ENCODE assay signal across 14 cellular contexts in the genomic region with DNA sequence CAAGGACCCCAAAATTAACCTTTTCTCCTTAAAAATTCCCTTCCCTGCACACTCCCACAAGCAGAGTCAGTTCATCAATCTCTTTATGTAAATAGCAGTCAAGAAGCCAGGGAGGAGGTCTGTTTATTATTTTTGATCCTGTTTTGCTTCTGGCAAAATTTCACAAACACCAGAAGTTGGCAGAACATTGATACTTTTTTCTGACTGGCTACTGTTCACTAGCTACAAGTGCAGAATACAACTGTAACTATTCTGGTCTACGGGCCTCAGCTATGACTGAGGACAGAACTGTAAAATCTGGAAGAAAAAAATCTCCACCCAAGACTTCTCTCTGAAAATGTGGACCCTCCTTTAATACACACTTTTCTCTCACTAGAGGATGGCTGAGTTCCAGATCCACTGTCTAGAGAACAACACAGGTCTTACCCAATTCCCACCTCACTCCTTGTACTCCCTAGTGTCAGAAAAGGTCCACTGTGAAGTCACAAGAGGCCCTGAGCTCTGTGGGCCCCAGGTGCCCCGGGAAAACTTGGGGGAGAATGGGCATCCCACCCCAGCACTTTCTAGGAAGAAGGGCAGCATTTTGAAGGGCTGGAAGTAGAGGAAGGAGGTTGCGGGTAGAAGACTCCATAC. TPM values are rescaled to one million over a fixed set of nuclear protein-coding genes. Genes with fewer than 3 reads are reported as not detected.
DNase-seq lines count a peak whose midpoint lies in the region; ATAC-seq and TF ChIP-seq lines count a peak whose summit lies in the region.
"Had no signal": no experiment of that assay in that cellular context is flagged by ENCODE, and none has a peak within 500 bp of the region (broad histone marks: within the 10 kb centered on the region; RNA-seq: fewer than 3 reads in every experiment).

No MANE protein-coding gene starts in this region.

- TF ChIP-seq EP300 in upper lobe of left lung (IDR thresholded peaks at IDR 0.05): no peak

- H3K36me3 ChIP-seq in muscle layer of duodenum (ENCODE audit: control insufficient read depth in 1 of 2, insufficient read depth in 2 of 2, low read length in 2 of 2): no peaks in the 10 kb centered on the region
- peaks cover 0 to 13% (median 0%) of the 10 kb centered on the region in 4 donors for H3K36me3 ChIP-seq in upper lobe of left lung

- H3K27me3 ChIP-seq in muscle layer of duodenum (ENCODE audit: low read depth, low read length) (no peaks in the 10 kb centered on the region), upper lobe of left lung (no peaks in the 10 kb centered on the region)

- TF ChIP-seq POLR2A in upper lobe of left lung (IDR thresholded peaks at IDR 0.05): no peak

- WGBS in upper lobe of left lung, 2 donors: 56 to 62% methylated on average over 3 of the region's 3 CpGs

- peak overlapping the region; percentile 64 for H3K27ac ChIP-seq in muscle layer of duodenum (ENCODE audit: low read length)
- H3K27ac ChIP-seq in upper lobe of left lung: peak overlapping the region; percentile 9 to 83 (median 64)
- H3K27ac ChIP-seq: GM23248 had no signal

- ATAC-seq in upper lobe of left lung (ENCODE audit: low FRiP score in 2 of 2): no peak
- no peak for ATAC-seq in GM21825 (IDR thresholded peaks at IDR 0.05; ENCODE audit: unreplicated experiment)

- peak; percentile 49 for DNase-seq in SK-MEL-5 (ENCODE audit: low read depth, low spot score)
- peak; percentile 27 for DNase-seq in fibroblast of the aortic adventitia (ENCODE audit: low read depth)
- DNase-seq in upper lobe of left lung: no peak
- no peak for DNase-seq in NOMO-1 (lab: John Stamatoyannopoulos, UW; ENCODE audit: unreplicated experiment in 2 of 2)
- no peak for DNase-seq in posterior vena cava (ENCODE audit: low spot score)
- no peak for DNase-seq in NAMALWA (ENCODE audit: low spot score)
- DNase-seq: activated effector memory CD4-positive, alpha-beta T cell treated with Interleukin-2 at 50 U/mL for 16 hours; CD8-positive, alpha-beta memory T cell; GM23248; naive B cell; NCI-H1417 treated with DMSO at 0.1 percent for 48 hours; NCI-H82 had no signal

- TF ChIP-seq CTCF in fibroblast of the aortic adventitia (IDR thresholded peaks at IDR 0.05; ENCODE audit: insufficient read depth, low read length) (no peak), upper lobe of left lung (IDR thresholded peaks at IDR 0.05) (no peak)

- in situ Hi-C loops in SK-MEL-5 (cut with HindIII; ENCODE audit: low pct_unique_long_range_greater_than_20kb, low sequenced_read_pairs): no loop called here

- H3K9me3 ChIP-seq in muscle layer of duodenum (ENCODE audit: control insufficient read depth in 1 of 2, low read length in 2 of 2): no peaks in the 10 kb centered on the region
- no peaks in the 10 kb centered on the region for H3K9me3 ChIP-seq in upper lobe of left lung

- H3K4me1 ChIP-seq in muscle layer of duodenum (ENCODE audit: control insufficient read depth in 1 of 2, insufficient read depth in 2 of 2, low read length in 2 of 2) (peaks cover 19 to 36% of the 10 kb centered on the region in 2 donors), upper lobe of left lung (peaks cover 56 to 88% (median 72%) of the 10 kb centered on the region in 4 donors)

- no peak overlapping the region for H3K4me3 ChIP-seq in fibroblast of the aortic adventitia (ENCODE audit: low read depth, low read length)
- no peak overlapping the region for H3K4me3 ChIP-seq in muscle layer of duodenum (ENCODE audit: low read depth in 1 of 2, low read length in 2 of 2)
- H3K4me3 ChIP-seq in upper lobe of left lung: no peak overlapping the region
- H3K4me3 ChIP-seq: GM23248 had no signal

- intact Hi-C loops in posterior vena cava (cut with DNase I): no loop called here

RNA-seq across cellular contexts. Expression of a gene that starts 14.5 kb away (rescaled TPM):
- total RNA-seq in SK-MEL-5 (2014; rRNA removed; shearing (Covaris generic)): 4.5 and 8.5 TPM in 2 replicates
- polyA plus RNA-seq in SK-MEL-5 (2015; cell fraction: cytosol; rRNA removed): 5.3 and 6.2 TPM in 2 replicates
- 11.6 and 17.2 TPM in 2 replicates for polyA plus RNA-seq in SK-MEL-5 (2015; cell fraction: nucleus; rRNA removed)
- total RNA-seq in fibroblast of the aortic adventitia (ENCODE audit: low replicate concordance): 7.8 and 11.0 TPM in 2 replicates
- 10 to 100 TPM; 43.6 to 76.5 (median 63.7) TPM for total RNA-seq in upper lobe of left lung
- 10 to 100 TPM; 34.2 to 36.0 TPM for total RNA-seq in posterior vena cava
- polyA plus RNA-seq: CD8-positive, alpha-beta memory T cell had no signal

Comparison
In these comparisons a context has a peak if more than half of its experiments do, and no peak if none do; other contexts are left out.
1. DNase-seq: peak in SK-MEL-5 (single experiment) and fibroblast of the aortic adventitia (single experiment); none in upper lobe of left lung (0 of 2), NOMO-1 (0 of 2), posterior vena cava (single experiment) and NAMALWA (single experiment).